Comparison of ENCODE assay signal across 8 cellular contexts in genomic region chr7:30292416-30293038, GRCh38. TPM values are rescaled to one million over a fixed set of nuclear protein-coding genes. Genes with fewer than 3 reads are reported as not detected.
DNase-seq lines count a peak whose midpoint lies in the region; ATAC-seq and TF ChIP-seq lines count a peak whose summit lies in the region.
"Not testable (repeated sequence)": the region's sequence is repeated elsewhere in the genome, so short reads cannot be mapped to it uniquely, and the experiment has no call there.

No MANE protein-coding gene starts in this region.

- ATAC-seq in T-cell (replicated peaks in 1 of 4); central memory CD8-positive, alpha-beta T cell (replicated peaks; ENCODE audit: extremely low read depth, poor library complexity, severe bottlenecking): not testable (repeated sequence)
- peak; percentile 69 for ATAC-seq in left ventricle myocardium superior
- peak; percentile 55 for ATAC-seq in stimulated activated effector memory CD8-positive, alpha-beta T cell treated with anti-CD3 and anti-CD28 coated beads, Interleukin-12 subunit alpha, Interleukin-12 subunit beta, amount 100 ng/mL, for 72 hours

- H3K4me1 Mint-ChIP-seq in T-cell = peaks cover 84 to 87% (median 84%) of the 10 kb centered on the region in 3 donors
- peaks cover 78% of the 10 kb centered on the region for H3K4me1 Mint-ChIP-seq in activated naive CD8-positive, alpha-beta T cell (ENCODE audit: low read depth)
- H3K4me1 Mint-ChIP-seq in central memory CD8-positive, alpha-beta T cell = peaks cover 85% of the 10 kb centered on the region
- peaks cover 82% of the 10 kb centered on the region for H3K4me1 Mint-ChIP-seq in stimulated activated effector memory CD8-positive, alpha-beta T cell treated with anti-CD3 and anti-CD28 coated beads, Interleukin-12 subunit alpha, Interleukin-12 subunit beta, amount 100 ng/mL, for 72 hours

- H3K9me3 ChIP-seq in BLaER1 = not testable (repeated sequence)

- not testable (repeated sequence) for H3K9ac ChIP-seq in BLaER1

- CTCF ChIA-PET in T-cell (lab: Charles Lee) = not testable (repeated sequence)

- H3K4me1 ChIP-seq in BLaER1 = peaks cover 75% of the 10 kb centered on the region

- intact Hi-C loops in left ventricle myocardium superior (cut with micrococcal nuclease) = not testable (repeated sequence)

- TF ChIP-seq CTCF in NB4 (IDR thresholded peaks at IDR 0.05; ENCODE audit: low read depth, low read length) = not testable (repeated sequence)

- H3K4me2 ChIP-seq in BLaER1 = peak overlapping the region; percentile 26; the same call in 1 of the 2 replicates

- not testable (repeated sequence) for H3K36me3 ChIP-seq in BLaER1

- POLR2A ChIA-PET in T-cell (lab: Charles Lee) = not testable (repeated sequence)

- not testable (repeated sequence) for H3K27me3 ChIP-seq in BLaER1

- H3K36me3 Mint-ChIP-seq in T-cell = peaks cover 11% of the 10 kb centered on the region
- H3K36me3 Mint-ChIP-seq in activated naive CD8-positive, alpha-beta T cell; central memory CD8-positive, alpha-beta T cell (ENCODE audit: insufficient read depth); stimulated activated effector memory CD8-positive, alpha-beta T cell treated with anti-CD3 and anti-CD28 coated beads, Interleukin-12 subunit alpha, Interleukin-12 subunit beta, amount 100 ng/mL, for 72 hours: not testable (repeated sequence)

- not testable (repeated sequence) for H3K27me3 Mint-ChIP-seq in T-cell; activated naive CD8-positive, alpha-beta T cell; central memory CD8-positive, alpha-beta T cell

- DNase-seq in KBM-7 = peak; percentile 62
- DNase-seq in NB4 (ENCODE audit: low read depth) = peak; percentile 72
- DNase-seq in T-cell; central memory CD8-positive, alpha-beta T cell (ENCODE audit: low spot score in 2 of 2); left ventricle myocardium superior; stimulated activated effector memory CD8-positive, alpha-beta T cell treated with anti-CD3 and anti-CD28 coated beads, Interleukin-12 subunit alpha, Interleukin-12 subunit beta, amount 100 ng/mL, for 72 hours (ENCODE audit: low spot score in 2 of 2): not testable (repeated sequence)

- peak overlapping the region; percentile 4 to 20 for H3K27ac Mint-ChIP-seq in T-cell
- H3K27ac Mint-ChIP-seq in activated naive CD8-positive, alpha-beta T cell = peak overlapping the region; percentile 13
- H3K27ac Mint-ChIP-seq in central memory CD8-positive, alpha-beta T cell (ENCODE audit: low read depth); stimulated activated effector memory CD8-positive, alpha-beta T cell treated with anti-CD3 and anti-CD28 coated beads, Interleukin-12 subunit alpha, Interleukin-12 subunit beta, amount 100 ng/mL, for 72 hours: not testable (repeated sequence)

- H3K9me3 Mint-ChIP-seq in T-cell; activated naive CD8-positive, alpha-beta T cell (ENCODE audit: low read depth); central memory CD8-positive, alpha-beta T cell; stimulated activated effector memory CD8-positive, alpha-beta T cell treated with anti-CD3 and anti-CD28 coated beads, Interleukin-12 subunit alpha, Interleukin-12 subunit beta, amount 100 ng/mL, for 72 hours: not testable (repeated sequence)

- peaks cover 99% of the 10 kb centered on the region for H4K20me1 ChIP-seq in BLaER1

- in situ Hi-C loops in KBM-7 (cut with MboI; ENCODE audit: low pct_unique_long_range_greater_than_20kb, low sequenced_read_pairs) = not testable (repeated sequence)

- not testable (repeated sequence) for H3K27ac ChIP-seq in BLaER1

- TF ChIP-seq POLR2A in NB4 (IDR thresholded peaks at IDR 0.05; ENCODE audit: extremely low read depth, insufficient read length) = not testable (repeated sequence)

- H3K4me3 ChIP-seq in BLaER1; NB4 (ENCODE audit: low read depth, low read length): not testable (repeated sequence)

- not testable (repeated sequence) for H3K4me3 Mint-ChIP-seq in T-cell; activated naive CD8-positive, alpha-beta T cell; stimulated activated effector memory CD8-positive, alpha-beta T cell treated with anti-CD3 and anti-CD28 coated beads, Interleukin-12 subunit alpha, Interleukin-12 subunit beta, amount 100 ng/mL, for 72 hours
- peak overlapping the region; percentile 21 for H3K4me3 Mint-ChIP-seq in central memory CD8-positive, alpha-beta T cell

RNA-seq across cellular contexts. Expression of gene ZNRF2, which starts 8.1 kb away (rescaled TPM):
- total RNA-seq in T-cell (10 to 100 TPM; 22.4 to 38.4 (median 30.8) TPM), left ventricle myocardium superior (8.6 TPM)
